8 cellular contexts compared by ENCODE assay signal in the genomic region with DNA sequence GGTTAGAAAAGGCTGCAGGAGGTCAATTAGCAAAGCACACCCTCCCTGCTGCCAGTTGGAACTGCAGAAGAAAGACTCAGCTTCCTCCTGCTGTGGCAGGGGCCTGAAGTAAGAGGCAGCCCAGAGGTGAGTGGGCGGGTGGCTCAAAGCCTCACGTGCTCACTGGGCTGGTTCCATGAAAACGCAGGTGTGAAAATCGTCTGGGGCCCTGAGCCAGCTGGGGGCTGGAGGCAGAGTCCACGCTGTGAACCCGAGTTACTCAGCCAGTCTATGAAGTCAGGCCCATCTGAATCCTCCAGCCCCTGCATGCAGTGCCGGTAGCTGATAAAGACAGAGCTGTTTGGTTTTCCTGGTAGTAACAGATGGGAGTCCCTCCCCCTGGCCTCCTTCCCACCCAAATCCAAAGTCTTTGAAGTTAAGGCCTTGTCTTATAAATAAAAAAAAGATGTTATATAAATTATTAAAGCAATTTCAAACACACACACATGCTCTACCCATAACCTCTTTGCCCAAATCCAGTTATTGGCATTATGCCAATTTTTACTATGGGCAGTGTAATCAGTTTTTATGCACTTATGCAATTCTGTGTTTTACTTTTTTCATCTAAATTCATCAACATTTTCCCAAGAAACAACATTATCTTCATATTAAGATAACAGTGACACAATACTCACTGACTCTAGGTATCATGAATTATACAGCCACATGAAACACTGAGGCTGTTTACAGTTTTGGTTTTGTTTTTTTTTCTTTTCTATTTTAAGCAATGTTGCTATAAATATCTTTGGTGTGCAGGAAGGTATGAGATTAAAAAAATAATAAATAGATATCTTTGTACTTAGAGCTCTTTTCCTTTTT. TPM values are rescaled to one million over a fixed set of nuclear protein-coding genes. Genes with fewer than 3 reads are reported as not detected.
DNase-seq lines count a peak whose midpoint lies in the region; ATAC-seq and TF ChIP-seq lines count a peak whose summit lies in the region.

No MANE protein-coding gene starts in this region.

- H3K9me3 ChIP-seq in esophagus (ENCODE audit: control insufficient read depth in 2 of 2, insufficient read depth in 1 of 2, low read depth in 1 of 2, low read length in 1 of 2), result no peaks in the 10 kb centered on the region
- H3K9me3 ChIP-seq in aorta (ENCODE audit: control insufficient read depth, low read length), result no peaks in the 10 kb centered on the region

- 0 out of 2 replicates have a peak overlapping the region, but pooled peaks have one; percentile 10 for H3K27ac ChIP-seq in ACC112 (ENCODE audit: low read depth, low read length)
- peak overlapping the region; percentile 62 to 90 for H3K27ac ChIP-seq in esophagus (ENCODE audit: low read depth in 2 of 2, low read length in 1 of 2)
- H3K27ac ChIP-seq in aorta (ENCODE audit: low read depth in 1 of 2, low read length in 2 of 2), result peak overlapping the region in 1 of 2 donors; percentile 58

- H3K4me1 ChIP-seq in ACC112 (ENCODE audit: control insufficient read depth, insufficient read depth, low read length, unreplicated experiment), result peaks cover 20% of the 10 kb centered on the region
- peaks cover 17 to 24% of the 10 kb centered on the region in 2 donors for H3K4me1 ChIP-seq in esophagus (ENCODE audit: control insufficient read depth in 2 of 2, insufficient read depth in 2 of 2, low read length in 1 of 2)
- H3K4me1 ChIP-seq in aorta (ENCODE audit: control insufficient read depth in 1 of 2, insufficient read depth in 2 of 2, low read length in 2 of 2), result peaks cover 0 to 5% of the 10 kb centered on the region in 2 donors

- no peak for TF ChIP-seq CTCF in omental fat pad (IDR thresholded peaks at IDR 0.05)

- H3K36me3 ChIP-seq in ACC112 (ENCODE audit: insufficient read depth, low read length) (no peaks in the 10 kb centered on the region), esophagus (ENCODE audit: control insufficient read depth in 2 of 2, insufficient read depth in 2 of 2, low read length in 1 of 2) (no peaks in the 10 kb centered on the region), aorta (ENCODE audit: control insufficient read depth in 1 of 2, insufficient read depth in 2 of 2, low read length in 1 of 2) (no peaks in the 10 kb centered on the region)

- ATAC-seq in GM18858 (IDR thresholded peaks at IDR 0.05; ENCODE audit: unreplicated experiment), result peak; percentile 36
- peak; percentile 59 for ATAC-seq in HG03025 (IDR thresholded peaks at IDR 0.05; ENCODE audit: low FRiP score, unreplicated experiment)
- ATAC-seq in omental fat pad (ENCODE audit: low FRiP score), result peak; percentile 82
- peak; percentile 35 for ATAC-seq in aorta (ENCODE audit: low FRiP score)

- intact Hi-C loops in aorta (cut with DNase I), result no loop called here

- H2AFZ ChIP-seq in ACC112 (ENCODE audit: low read length, unreplicated experiment), result no peak overlapping the region

- no peaks in the 10 kb centered on the region for H3K27me3 ChIP-seq in ACC112 (ENCODE audit: insufficient read depth, low read length)
- no peaks in the 10 kb centered on the region for H3K27me3 ChIP-seq in esophagus (ENCODE audit: control insufficient read depth in 1 of 2, insufficient read depth in 2 of 2, low read length in 2 of 2)
- H3K27me3 ChIP-seq in aorta (ENCODE audit: control insufficient read depth in 1 of 2, insufficient read depth in 2 of 2, low read length in 1 of 2), result no peaks in the 10 kb centered on the region

- peak; percentile 31 for DNase-seq in NCI-H345 treated with DMSO at 0.1 percent for 48 hours (lab: John Stamatoyannopoulos, UW; ENCODE audit: unreplicated experiment)
- DNase-seq in activated T-cell treated with anti-CD3 and anti-CD28 coated beads for 1 hour (ENCODE audit: low read depth), result peak; percentile 38
- DNase-seq in omental fat pad (ENCODE audit: low spot score), result no peak
- DNase-seq in aorta, result peak; percentile 63 to 76

- WGBS in esophagus, 2 donors, result 6% methylated on average over 7 of the region's 7 CpGs
- WGBS in aorta, 2 donors, result 9 to 15% methylated on average over 7 of the region's 7 CpGs

- H3K4me3 ChIP-seq in ACC112 (ENCODE audit: low read depth, low read length) (no peak overlapping the region), esophagus (ENCODE audit: low read depth in 1 of 2, low read length in 2 of 2) (no peak overlapping the region), aorta (ENCODE audit: low read length in 2 of 2) (no peak overlapping the region)

- H3K79me2 ChIP-seq in ACC112 (ENCODE audit: control insufficient read depth, insufficient read depth, low read length, unreplicated experiment), result peaks cover 65% of the 10 kb centered on the region

RNA-seq across cellular contexts. Expression of gene PNMA1, which starts 57.9 kb away (rescaled TPM):
- 10 to 100 TPM; 12.7 to 13.2 TPM for polyA plus RNA-seq in esophagus
- 10 to 100 TPM; 14.8 to 22.6 (median 20.1) TPM for total RNA-seq in omental fat pad
- total RNA-seq in aorta, result 10 to 100 TPM; 36.7 to 45.5 TPM
- polyA plus RNA-seq in aorta, result 10 to 100 TPM; 22.4 to 35.2 TPM
